In genomic region chr3:47950453-47950852, GRCh38 we compare ENCODE assay signal across 16 cellular contexts.
"Had no signal": no experiment of that assay in that cellular context is flagged by ENCODE, and none has a peak within 500 bp of the region (broad histone marks: within the 10 kb centered on the region; RNA-seq: fewer than 3 reads in every experiment).

No MANE protein-coding gene starts in this region.

- H3K9me3 ChIP-seq: heart left ventricle, right atrium auricular region, suprapubic skin had no signal

- H3K36me3 ChIP-seq: right atrium auricular region, suprapubic skin had no signal

- H3K27ac ChIP-seq: foreskin keratinocyte, heart left ventricle, right atrium auricular region, suprapubic skin had no signal

- H3K36me3 Mint-ChIP-seq: natural killer cell treated with Interleukin-12 subunit alpha and Interleukin-12 subunit beta and Interleukin-15 and Interleukin-18, amount 100 ng/mL, for 72 hours had no signal

- H3K27ac Mint-ChIP-seq: activated naive CD4-positive, alpha-beta T cell treated with anti-CD3 and anti-CD28 coated beads for 36 hours; activated naive CD8-positive, alpha-beta T cell treated with anti-CD3 and anti-CD28 coated beads, Interleukin-2, amount 50 U/mL, for 24 hours; activated T-helper 17 cell treated with anti-CD3 and anti-CD28 coated beads, Interleukin-2, amount 50 U/mL, for 72 hours; dendritic cell treated with granulocyte-macrophage colony-stimulating factor and Interleukin-4, amounts not matched to agents 40 ng/mL and 50 ng/mL, for 4 days; effector memory CD8-positive, alpha-beta T cell; natural killer cell treated with Interleukin-12 subunit alpha and Interleukin-12 subunit beta and Interleukin-15 and Interleukin-18, amount 100 ng/mL, for 72 hours; stimulated activated naive CD8-positive, alpha-beta T cell treated with anti-CD3 and anti-CD28 coated beads, Interleukin-15, Interleukin-2, amounts not matched to agents 100 ng/mL and 50 ng/mL, for 24 hours had no signal

- H3K4me3 Mint-ChIP-seq: activated naive CD4-positive, alpha-beta T cell treated with anti-CD3 and anti-CD28 coated beads for 36 hours; activated naive CD8-positive, alpha-beta T cell treated with anti-CD3 and anti-CD28 coated beads, Interleukin-2, amount 50 U/mL, for 24 hours; activated T-helper 17 cell treated with anti-CD3 and anti-CD28 coated beads, Interleukin-2, amount 50 U/mL, for 72 hours; dendritic cell treated with granulocyte-macrophage colony-stimulating factor and Interleukin-4, amounts not matched to agents 40 ng/mL and 50 ng/mL, for 4 days; effector memory CD8-positive, alpha-beta T cell; natural killer cell treated with Interleukin-12 subunit alpha and Interleukin-12 subunit beta and Interleukin-15 and Interleukin-18, amount 100 ng/mL, for 72 hours; stimulated activated naive CD8-positive, alpha-beta T cell treated with anti-CD3 and anti-CD28 coated beads, Interleukin-15, Interleukin-2, amounts not matched to agents 100 ng/mL and 50 ng/mL, for 24 hours had no signal

- ATAC-seq: activated CD4-positive, CD25-positive, alpha-beta regulatory T cell treated with anti-CD3 and anti-CD28 coated beads, Interleukin-2, amount 50 U/mL, for 24 hours; activated naive CD8-positive, alpha-beta T cell treated with anti-CD3 and anti-CD28 coated beads, Interleukin-2, amount 50 U/mL, for 24 hours; activated T-helper 17 cell treated with anti-CD3 and anti-CD28 coated beads, Interleukin-2, amount 50 U/mL, for 72 hours; effector memory CD8-positive, alpha-beta T cell; foreskin keratinocyte; heart left ventricle; natural killer cell treated with Interleukin-12 subunit alpha and Interleukin-12 subunit beta and Interleukin-15 and Interleukin-18, amount 100 ng/mL, for 72 hours had no signal

- H3K4me1 Mint-ChIP-seq: activated naive CD8-positive, alpha-beta T cell treated with anti-CD3 and anti-CD28 coated beads, Interleukin-2, amount 50 U/mL, for 24 hours; activated T-helper 17 cell treated with anti-CD3 and anti-CD28 coated beads, Interleukin-2, amount 50 U/mL, for 72 hours had no signal

- DNase-seq: activated CD4-positive, alpha-beta T cell treated with anti-CD3 and anti-CD28 coated beads, Interleukin-2, amount 50 U/mL, for 1 hour; activated naive CD4-positive, alpha-beta T cell treated with anti-CD3 and anti-CD28 coated beads for 36 hours; activated naive CD8-positive, alpha-beta T cell treated with anti-CD3 and anti-CD28 coated beads, Interleukin-2, amount 50 U/mL, for 24 hours; effector memory CD8-positive, alpha-beta T cell; foreskin keratinocyte; heart left ventricle; T-helper 9 cell; trophoblast cell had no signal

- H3K9me3 Mint-ChIP-seq: activated naive CD4-positive, alpha-beta T cell treated with anti-CD3 and anti-CD28 coated beads for 36 hours; activated naive CD8-positive, alpha-beta T cell treated with anti-CD3 and anti-CD28 coated beads, Interleukin-2, amount 50 U/mL, for 24 hours; activated T-helper 17 cell treated with anti-CD3 and anti-CD28 coated beads, Interleukin-2, amount 50 U/mL, for 72 hours; dendritic cell treated with granulocyte-macrophage colony-stimulating factor and Interleukin-4, amounts not matched to agents 40 ng/mL and 50 ng/mL, for 4 days; effector memory CD8-positive, alpha-beta T cell; natural killer cell treated with Interleukin-12 subunit alpha and Interleukin-12 subunit beta and Interleukin-15 and Interleukin-18, amount 100 ng/mL, for 72 hours; stimulated activated naive CD8-positive, alpha-beta T cell treated with anti-CD3 and anti-CD28 coated beads, Interleukin-15, Interleukin-2, amounts not matched to agents 100 ng/mL and 50 ng/mL, for 24 hours had no signal

- H3K27me3 Mint-ChIP-seq: activated naive CD8-positive, alpha-beta T cell treated with anti-CD3 and anti-CD28 coated beads, Interleukin-2, amount 50 U/mL, for 24 hours; activated T-helper 17 cell treated with anti-CD3 and anti-CD28 coated beads, Interleukin-2, amount 50 U/mL, for 72 hours; dendritic cell treated with granulocyte-macrophage colony-stimulating factor and Interleukin-4, amounts not matched to agents 40 ng/mL and 50 ng/mL, for 4 days; effector memory CD8-positive, alpha-beta T cell; natural killer cell treated with Interleukin-12 subunit alpha and Interleukin-12 subunit beta and Interleukin-15 and Interleukin-18, amount 100 ng/mL, for 72 hours; progenitor cell of endocrine pancreas; stimulated activated naive CD8-positive, alpha-beta T cell treated with anti-CD3 and anti-CD28 coated beads, Interleukin-15, Interleukin-2, amounts not matched to agents 100 ng/mL and 50 ng/mL, for 24 hours had no signal

- H3K4me3 ChIP-seq: heart left ventricle, right atrium auricular region, suprapubic skin had no signal

- H3K4me1 ChIP-seq: foreskin keratinocyte had no signal

- H3K27me3 ChIP-seq: foreskin keratinocyte, heart left ventricle, right atrium auricular region, suprapubic skin had no signal
